ENCODE assay signal across 1 cellular context in the genomic region with DNA sequence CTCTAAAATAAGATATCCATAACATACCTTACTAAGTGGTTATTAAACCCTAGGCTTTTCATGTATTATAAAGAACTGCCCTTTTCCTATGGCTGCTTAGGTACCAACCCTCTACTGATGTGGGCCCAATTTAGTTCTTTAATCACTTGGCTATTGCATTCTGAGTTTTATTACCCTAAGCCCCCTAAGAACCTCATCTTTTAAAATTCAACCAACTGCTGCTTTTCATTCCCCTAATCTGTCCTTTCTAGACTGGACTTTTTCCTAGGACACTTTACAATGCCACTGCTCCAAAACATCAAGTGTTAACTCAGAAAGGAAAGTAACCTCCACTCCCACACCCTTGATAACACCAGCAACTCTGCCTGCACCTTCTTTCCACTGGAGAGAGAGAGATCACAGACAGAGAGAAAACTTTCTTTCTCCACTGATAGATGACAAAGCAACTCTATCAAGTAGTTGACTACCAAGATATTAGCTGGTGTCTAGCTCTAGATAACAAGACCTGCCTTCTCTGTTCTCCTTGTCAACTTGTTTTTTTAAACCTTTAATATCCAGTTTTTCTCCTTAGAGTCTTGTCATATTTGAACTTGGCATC.
A peak's percentile ranks its signal among the peaks of the same experiment; 100 is the strongest.
TF ChIP-seq lines count a peak whose summit lies in the region.

No MANE protein-coding gene starts in this region.

TF ChIP-seq in K562, 482 proteins besides CTCF, POLR2A, EP300 and RAD21 (continued from another document):
- TF ChIP-seq, protein P1, sequence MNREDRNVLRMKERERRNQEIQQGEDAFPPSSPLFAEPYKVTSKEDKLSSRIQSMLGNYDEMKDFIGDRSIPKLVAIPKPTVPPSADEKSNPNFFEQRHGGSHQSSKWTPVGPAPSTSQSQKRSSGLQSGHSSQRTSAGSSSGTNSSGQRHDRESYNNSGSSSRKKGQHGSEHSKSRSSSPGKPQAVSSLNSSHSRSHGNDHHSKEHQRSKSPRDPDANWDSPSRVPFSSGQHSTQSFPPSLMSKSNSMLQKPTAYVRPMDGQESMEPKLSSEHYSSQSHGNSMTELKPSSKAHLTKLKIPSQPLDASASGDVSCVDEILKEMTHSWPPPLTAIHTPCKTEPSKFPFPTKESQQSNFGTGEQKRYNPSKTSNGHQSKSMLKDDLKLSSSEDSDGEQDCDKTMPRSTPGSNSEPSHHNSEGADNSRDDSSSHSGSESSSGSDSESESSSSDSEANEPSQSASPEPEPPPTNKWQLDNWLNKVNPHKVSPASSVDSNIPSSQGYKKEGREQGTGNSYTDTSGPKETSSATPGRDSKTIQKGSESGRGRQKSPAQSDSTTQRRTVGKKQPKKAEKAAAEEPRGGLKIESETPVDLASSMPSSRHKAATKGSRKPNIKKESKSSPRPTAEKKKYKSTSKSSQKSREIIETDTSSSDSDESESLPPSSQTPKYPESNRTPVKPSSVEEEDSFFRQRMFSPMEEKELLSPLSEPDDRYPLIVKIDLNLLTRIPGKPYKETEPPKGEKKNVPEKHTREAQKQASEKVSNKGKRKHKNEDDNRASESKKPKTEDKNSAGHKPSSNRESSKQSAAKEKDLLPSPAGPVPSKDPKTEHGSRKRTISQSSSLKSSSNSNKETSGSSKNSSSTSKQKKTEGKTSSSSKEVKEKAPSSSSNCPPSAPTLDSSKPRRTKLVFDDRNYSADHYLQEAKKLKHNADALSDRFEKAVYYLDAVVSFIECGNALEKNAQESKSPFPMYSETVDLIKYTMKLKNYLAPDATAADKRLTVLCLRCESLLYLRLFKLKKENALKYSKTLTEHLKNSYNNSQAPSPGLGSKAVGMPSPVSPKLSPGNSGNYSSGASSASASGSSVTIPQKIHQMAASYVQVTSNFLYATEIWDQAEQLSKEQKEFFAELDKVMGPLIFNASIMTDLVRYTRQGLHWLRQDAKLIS (CRISPR knock-in tag; IDR thresholded peaks at IDR 0.05) = 0 out of 2 replicates have a peak, but pooled peaks have one; percentile 22
- TF ChIP-seq MAFK (IDR thresholded peaks at IDR 0.05; ENCODE audit: low read length) (peak; percentile 82), HLTF (IDR thresholded peaks at IDR 0.05) (peak; percentile 76; the same call in 1 of the 2 replicates), PHB2 (IDR thresholded peaks at IDR 0.05; ENCODE audit: low read depth) (peak; percentile 85; the same call in 1 of the 2 replicates), ZNF175 (CRISPR knock-in tag; IDR thresholded peaks at IDR 0.05; ENCODE audit: low read depth) (no peak), KLF13 (tag; IDR thresholded peaks at IDR 0.05; ENCODE audit: borderline replicate concordance, low read depth) (no peak), ZNF77 (CRISPR knock-in tag; IDR thresholded peaks at IDR 0.05) (no peak), BRF1 (IDR thresholded peaks at IDR 0.05; ENCODE audit: borderline replicate concordance, extremely low read depth, insufficient read length) (no peak), GTF2F1 (IDR thresholded peaks at IDR 0.05; ENCODE audit: low read depth, low read length) (no peak), RBM17 (IDR thresholded peaks at IDR 0.05; ENCODE audit: borderline replicate concordance, low read depth, low read length) (no peak), TAF15 (IDR thresholded peaks at IDR 0.05; ENCODE audit: low read depth, low read length) (no peak), STAT5B (CRISPR knock-in tag; IDR thresholded peaks at IDR 0.05) (no peak), ZSCAN32 (CRISPR knock-in tag; IDR thresholded peaks at IDR 0.05) (no peak), FOXJ2 (tag; IDR thresholded peaks at IDR 0.05) (0 out of 2 replicates have a peak, but pooled peaks have one; percentile 52), STAT5A (IDR thresholded peaks at IDR 0.05; ENCODE audit: borderline replicate concordance, low read length) (peak; percentile 85; the same call in 1 of the 2 replicates), LEF1 (IDR thresholded peaks at IDR 0.05) (peak; percentile 90), ZNF146 (CRISPR knock-in tag; IDR thresholded peaks at IDR 0.05; ENCODE audit: unreplicated experiment) (no peak), EWSR1 (IDR thresholded peaks at IDR 0.05; ENCODE audit: borderline replicate concordance, low read depth, partially characterized antibody) (no peak), ZNF668 (CRISPR knock-in tag; IDR thresholded peaks at IDR 0.05) (no peak), MCM3 (IDR thresholded peaks at IDR 0.05) (no peak), ZNF23 (CRISPR knock-in tag; IDR thresholded peaks at IDR 0.05) (no peak), SMARCA4 (IDR thresholded peaks at IDR 0.05) (peak; percentile 99), SMAD2 (IDR thresholded peaks at IDR 0.05; ENCODE audit: low read depth, low read length) (no peak), SMARCA5 (IDR thresholded peaks at IDR 0.05) (no peak)
- TF ChIP-seq, protein P2, sequence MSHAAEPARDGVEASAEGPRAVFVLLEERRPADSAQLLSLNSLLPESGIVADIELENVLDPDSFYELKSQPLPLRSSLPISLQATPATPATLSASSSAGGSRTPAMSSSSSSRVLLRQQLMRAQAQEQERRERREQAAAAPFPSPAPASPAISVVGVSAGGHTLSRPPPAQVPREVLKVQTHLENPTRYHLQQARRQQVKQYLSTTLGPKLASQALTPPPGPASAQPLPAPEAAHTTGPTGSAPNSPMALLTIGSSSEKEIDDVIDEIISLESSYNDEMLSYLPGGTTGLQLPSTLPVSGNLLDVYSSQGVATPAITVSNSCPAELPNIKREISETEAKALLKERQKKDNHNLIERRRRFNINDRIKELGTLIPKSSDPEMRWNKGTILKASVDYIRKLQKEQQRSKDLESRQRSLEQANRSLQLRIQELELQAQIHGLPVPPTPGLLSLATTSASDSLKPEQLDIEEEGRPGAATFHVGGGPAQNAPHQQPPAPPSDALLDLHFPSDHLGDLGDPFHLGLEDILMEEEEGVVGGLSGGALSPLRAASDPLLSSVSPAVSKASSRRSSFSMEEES (CRISPR knock-in tag; IDR thresholded peaks at IDR 0.05) = no peak
- TF ChIP-seq, protein P3, sequence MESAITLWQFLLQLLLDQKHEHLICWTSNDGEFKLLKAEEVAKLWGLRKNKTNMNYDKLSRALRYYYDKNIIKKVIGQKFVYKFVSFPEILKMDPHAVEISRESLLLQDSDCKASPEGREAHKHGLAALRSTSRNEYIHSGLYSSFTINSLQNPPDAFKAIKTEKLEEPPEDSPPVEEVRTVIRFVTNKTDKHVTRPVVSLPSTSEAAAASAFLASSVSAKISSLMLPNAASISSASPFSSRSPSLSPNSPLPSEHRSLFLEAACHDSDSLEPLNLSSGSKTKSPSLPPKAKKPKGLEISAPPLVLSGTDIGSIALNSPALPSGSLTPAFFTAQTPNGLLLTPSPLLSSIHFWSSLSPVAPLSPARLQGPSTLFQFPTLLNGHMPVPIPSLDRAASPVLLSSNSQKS (CRISPR knock-in tag; IDR thresholded peaks at IDR 0.05) = no peak
- TF ChIP-seq, protein P4, sequence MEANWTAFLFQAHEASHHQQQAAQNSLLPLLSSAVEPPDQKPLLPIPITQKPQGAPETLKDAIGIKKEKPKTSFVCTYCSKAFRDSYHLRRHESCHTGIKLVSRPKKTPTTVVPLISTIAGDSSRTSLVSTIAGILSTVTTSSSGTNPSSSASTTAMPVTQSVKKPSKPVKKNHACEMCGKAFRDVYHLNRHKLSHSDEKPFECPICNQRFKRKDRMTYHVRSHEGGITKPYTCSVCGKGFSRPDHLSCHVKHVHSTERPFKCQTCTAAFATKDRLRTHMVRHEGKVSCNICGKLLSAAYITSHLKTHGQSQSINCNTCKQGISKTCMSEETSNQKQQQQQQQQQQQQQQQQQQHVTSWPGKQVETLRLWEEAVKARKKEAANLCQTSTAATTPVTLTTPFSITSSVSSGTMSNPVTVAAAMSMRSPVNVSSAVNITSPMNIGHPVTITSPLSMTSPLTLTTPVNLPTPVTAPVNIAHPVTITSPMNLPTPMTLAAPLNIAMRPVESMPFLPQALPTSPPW (CRISPR knock-in tag; IDR thresholded peaks at IDR 0.05) = peak; percentile 54; the same call in 1 of the 2 replicates
- TF ChIP-seq, protein P5, sequence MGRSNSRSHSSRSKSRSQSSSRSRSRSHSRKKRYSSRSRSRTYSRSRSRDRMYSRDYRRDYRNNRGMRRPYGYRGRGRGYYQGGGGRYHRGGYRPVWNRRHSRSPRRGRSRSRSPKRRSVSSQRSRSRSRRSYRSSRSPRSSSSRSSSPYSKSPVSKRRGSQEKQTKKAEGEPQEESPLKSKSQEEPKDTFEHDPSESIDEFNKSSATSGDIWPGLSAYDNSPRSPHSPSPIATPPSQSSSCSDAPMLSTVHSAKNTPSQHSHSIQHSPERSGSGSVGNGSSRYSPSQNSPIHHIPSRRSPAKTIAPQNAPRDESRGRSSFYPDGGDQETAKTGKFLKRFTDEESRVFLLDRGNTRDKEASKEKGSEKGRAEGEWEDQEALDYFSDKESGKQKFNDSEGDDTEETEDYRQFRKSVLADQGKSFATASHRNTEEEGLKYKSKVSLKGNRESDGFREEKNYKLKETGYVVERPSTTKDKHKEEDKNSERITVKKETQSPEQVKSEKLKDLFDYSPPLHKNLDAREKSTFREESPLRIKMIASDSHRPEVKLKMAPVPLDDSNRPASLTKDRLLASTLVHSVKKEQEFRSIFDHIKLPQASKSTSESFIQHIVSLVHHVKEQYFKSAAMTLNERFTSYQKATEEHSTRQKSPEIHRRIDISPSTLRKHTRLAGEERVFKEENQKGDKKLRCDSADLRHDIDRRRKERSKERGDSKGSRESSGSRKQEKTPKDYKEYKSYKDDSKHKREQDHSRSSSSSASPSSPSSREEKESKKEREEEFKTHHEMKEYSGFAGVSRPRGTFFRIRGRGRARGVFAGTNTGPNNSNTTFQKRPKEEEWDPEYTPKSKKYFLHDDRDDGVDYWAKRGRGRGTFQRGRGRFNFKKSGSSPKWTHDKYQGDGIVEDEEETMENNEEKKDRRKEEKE (IDR thresholded peaks at IDR 0.05; ENCODE audit: borderline replicate concordance in 1 of 2, control insufficient read depth in 1 of 2, low read depth in 2 of 2, low read length in 1 of 2) = no peak
- TF ChIP-seq, protein P6, sequence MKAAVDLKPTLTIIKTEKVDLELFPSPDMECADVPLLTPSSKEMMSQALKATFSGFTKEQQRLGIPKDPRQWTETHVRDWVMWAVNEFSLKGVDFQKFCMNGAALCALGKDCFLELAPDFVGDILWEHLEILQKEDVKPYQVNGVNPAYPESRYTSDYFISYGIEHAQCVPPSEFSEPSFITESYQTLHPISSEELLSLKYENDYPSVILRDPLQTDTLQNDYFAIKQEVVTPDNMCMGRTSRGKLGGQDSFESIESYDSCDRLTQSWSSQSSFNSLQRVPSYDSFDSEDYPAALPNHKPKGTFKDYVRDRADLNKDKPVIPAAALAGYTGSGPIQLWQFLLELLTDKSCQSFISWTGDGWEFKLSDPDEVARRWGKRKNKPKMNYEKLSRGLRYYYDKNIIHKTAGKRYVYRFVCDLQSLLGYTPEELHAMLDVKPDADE (conservative IDR thresholded peaks at IDR 0.05; ENCODE audit: control insufficient read depth, low read depth, low read length) = no peak
